Comparison of ENCODE assay signal across 8 cellular contexts in genomic region chr15:52735231-52736089, GRCh38. TPM values are rescaled to one million over a fixed set of nuclear protein-coding genes. Genes with fewer than 3 reads are reported as not detected.
DNase-seq lines count a peak whose midpoint lies in the region; ATAC-seq and TF ChIP-seq lines count a peak whose summit lies in the region.

No MANE protein-coding gene starts in this region.

- no peaks in the 10 kb centered on the region for H3K27me3 Mint-ChIP-seq in activated T-cell treated with anti-CD3 and anti-CD28 coated beads, Interleukin-2, amount 50 U/mL, for 72 hours (ENCODE audit: low read depth)
- no peaks in the 10 kb centered on the region for H3K27me3 Mint-ChIP-seq in neural progenitor cell (ENCODE audit: insufficient read depth, low read depth)

- WGBS in testis, 2 donors: 41% methylated on average over 4 of the region's 4 CpGs

- no peak overlapping the region for H3K9ac ChIP-seq in neural progenitor cell

- H3K9me3 Mint-ChIP-seq in activated T-cell treated with anti-CD3 and anti-CD28 coated beads, Interleukin-2, amount 50 U/mL, for 72 hours: no peaks in the 10 kb centered on the region
- H3K9me3 Mint-ChIP-seq in neural progenitor cell: no peaks in the 10 kb centered on the region

- H3K4me1 ChIP-seq in neural progenitor cell: no peaks in the 10 kb centered on the region
- H3K4me1 ChIP-seq in testis: peaks cover 7% of the 10 kb centered on the region

- H3K27ac Mint-ChIP-seq in activated T-cell treated with anti-CD3 and anti-CD28 coated beads, Interleukin-2, amount 50 U/mL, for 72 hours: no peak overlapping the region
- H3K27ac Mint-ChIP-seq in neural progenitor cell: no peak overlapping the region

- no peaks in the 10 kb centered on the region for H3K27me3 ChIP-seq in neural progenitor cell
- H3K27me3 ChIP-seq in testis: no peaks in the 10 kb centered on the region

- H3F3A ChIP-seq in neural progenitor cell (ENCODE audit: low read depth): no peaks in the 10 kb centered on the region

- peak; percentile 70 for ATAC-seq in GM21528 (IDR thresholded peaks at IDR 0.05; ENCODE audit: low FRiP score, unreplicated experiment)
- peak; percentile 86 to 89 for ATAC-seq in activated T-cell treated with anti-CD3 and anti-CD28 coated beads, Interleukin-2, amount 50 U/mL, for 72 hours (replicated peaks in 1 of 2)

- in situ Hi-C loops in Caki2 (cut with HindIII; ENCODE audit: low pct_unique_long_range_greater_than_20kb, low sequenced_read_pairs): no loop called here

- no peaks in the 10 kb centered on the region for H4K20me1 ChIP-seq in neural progenitor cell (ENCODE audit: low read depth)

- DNase-seq in Caki2 (ENCODE audit: low read depth) (peak; percentile 74), LoVo (ENCODE audit: low spot score) (peak; percentile 78), RPMI7951 (ENCODE audit: low read depth) (peak; percentile 74), fibroblast of mammary gland (ENCODE audit: low read depth) (peak; percentile 81), neural progenitor cell (ENCODE audit: low spot score) (peak; percentile 85), testis (peak; percentile 86)
- DNase-seq in activated T-cell treated with anti-CD3 and anti-CD28 coated beads, Interleukin-2, amount 50 U/mL, for 72 hours: peak; percentile 65 to 86

- TF ChIP-seq CTCF in fibroblast of mammary gland (conservative IDR thresholded peaks at IDR 0.05; ENCODE audit: control insufficient read depth, insufficient read depth, low read depth, low read length): peak; percentile 71
- TF ChIP-seq CTCF in neural progenitor cell (IDR thresholded peaks at IDR 0.05): peak; percentile 89
- TF ChIP-seq CTCF in testis (IDR thresholded peaks at IDR 0.05): peak; percentile 91 to 97 (median 95)

- H3K9me3 ChIP-seq in neural progenitor cell (ENCODE audit: low read depth): no peaks in the 10 kb centered on the region
- H3K9me3 ChIP-seq in testis: no peaks in the 10 kb centered on the region

- peaks cover 9% of the 10 kb centered on the region for H3K4me1 Mint-ChIP-seq in activated T-cell treated with anti-CD3 and anti-CD28 coated beads, Interleukin-2, amount 50 U/mL, for 72 hours (ENCODE audit: low read depth)
- peaks cover 6% of the 10 kb centered on the region for H3K4me1 Mint-ChIP-seq in neural progenitor cell

- no peak for TF ChIP-seq POLR2A in testis (IDR thresholded peaks at IDR 0.05)

- H3K27ac ChIP-seq in neural progenitor cell (no peak overlapping the region), testis (no peak overlapping the region)

- intact Hi-C loops in testis (cut with DNase I; ENCODE audit: low total_unique reads): loop anchor here (5.0 kb wide), 1 partner anchor 478 kb away; no protein-coding TSS in a partner anchor

- H3K79me2 ChIP-seq in neural progenitor cell (ENCODE audit: low read depth): no peaks in the 10 kb centered on the region

- no peaks in the 10 kb centered on the region for H3K36me3 ChIP-seq in neural progenitor cell
- no peaks in the 10 kb centered on the region for H3K36me3 ChIP-seq in testis (ENCODE audit: low read depth, missing control alignments)

- no peak overlapping the region for H2AFZ ChIP-seq in neural progenitor cell (replicated peaks)

- H3K4me2 ChIP-seq in neural progenitor cell: no peak overlapping the region

- H3K4me3 Mint-ChIP-seq in activated T-cell treated with anti-CD3 and anti-CD28 coated beads, Interleukin-2, amount 50 U/mL, for 72 hours: no peak overlapping the region
- H3K4me3 Mint-ChIP-seq in neural progenitor cell: no peak overlapping the region

- H3K4me3 ChIP-seq in fibroblast of mammary gland (ENCODE audit: control insufficient read depth, low read depth, low read length) (no peak overlapping the region), neural progenitor cell (no peak overlapping the region), testis (no peak overlapping the region)

- no peaks in the 10 kb centered on the region for H3K36me3 Mint-ChIP-seq in activated T-cell treated with anti-CD3 and anti-CD28 coated beads, Interleukin-2, amount 50 U/mL, for 72 hours (ENCODE audit: insufficient read depth in 2 of 2)
- no peaks in the 10 kb centered on the region for H3K36me3 Mint-ChIP-seq in neural progenitor cell

RNA-seq across cellular contexts. Expression of gene ONECUT1, which starts 54.7 kb away (rescaled TPM):
- total RNA-seq in Caki2 (2014; rRNA removed; shearing (Covaris generic); ENCODE audit: low replicate concordance): not detected in 2 replicates
- total RNA-seq in RPMI7951 (2014; rRNA removed; shearing (Covaris generic)): not detected in 2 replicates
- total RNA-seq in activated T-cell treated with anti-CD3 and anti-CD28 coated beads, Interleukin-2, amount 50 U/mL, for 72 hours: not detected
- total RNA-seq in neural progenitor cell (ENCODE audit: low replicate concordance) (1.5 TPM in 2 replicates), testis (1 to 10 TPM; 3.4 to 10.0 TPM)
- polyA plus RNA-seq in testis (ENCODE audit: insufficient read depth, low read depth, low replicate concordance): 3.6 TPM

RNA-seq across cellular contexts. Expression of gene ATOSA, which starts 56.3 kb away (rescaled TPM):
- 0.23 and 1.6 TPM in 2 replicates for total RNA-seq in Caki2 (2014; rRNA removed; shearing (Covaris generic); ENCODE audit: low replicate concordance)
- total RNA-seq in RPMI7951 (2014; rRNA removed; shearing (Covaris generic)): 9.6 and 11.4 TPM in 2 replicates
- 10 to 100 TPM; 37.2 to 41.7 TPM for total RNA-seq in activated T-cell treated with anti-CD3 and anti-CD28 coated beads, Interleukin-2, amount 50 U/mL, for 72 hours
- total RNA-seq in neural progenitor cell (ENCODE audit: low replicate concordance) (17.8 and 26.8 TPM in 2 replicates), testis (100 to 1,000 TPM; 128 to 129 TPM)
- polyA plus RNA-seq in testis (ENCODE audit: insufficient read depth, low read depth, low replicate concordance): 37.9 TPM
